Comparison of ENCODE assay signal across 21 cellular contexts in genomic region chr2:236579746-236580315, GRCh38. TPM values are rescaled to one million over a fixed set of nuclear protein-coding genes. Genes with fewer than 3 reads are reported as not detected.
A peak's percentile ranks its signal among the peaks of the same experiment; 100 is the strongest.
DNase-seq lines count a peak whose midpoint lies in the region; ATAC-seq, FAIRE-seq and TF ChIP-seq lines count a peak whose summit lies in the region.
"Had no signal": no experiment of that assay in that cellular context is flagged by ENCODE, and none has a peak within 500 bp of the region (broad histone marks: within the 10 kb centered on the region; RNA-seq: fewer than 3 reads in every experiment).

No MANE protein-coding gene starts in this region.

- peaks cover 47% of the 10 kb centered on the region for H3K79me1 ChIP-seq in trophoblast cell (ENCODE audit: low read length)

- H3K36me3 ChIP-seq in HepG2 (replicated peaks in 1 of 2; ENCODE audit: control insufficient read depth in 1 of 2, insufficient read depth in 2 of 2, low read length in 2 of 2) (no peaks in the 10 kb centered on the region), right lobe of liver (peaks cover 0 to 12% (median 0%) of the 10 kb centered on the region in 4 donors), trophoblast cell (ENCODE audit: control insufficient read depth in 1 of 2, insufficient read depth in 2 of 2, low read length in 2 of 2) (peaks cover 42 to 52% of the 10 kb centered on the region in 2 experiments), aorta (ENCODE audit: control insufficient read depth in 1 of 2, insufficient read depth in 2 of 2, low read length in 1 of 2) (peaks cover 0 to 7% of the 10 kb centered on the region in 2 donors), uterus (no peaks in the 10 kb centered on the region)
- H3K36me3 ChIP-seq: colonic mucosa had no signal

- intact Hi-C loops in HepG2 (cut with micrococcal nuclease; ENCODE audit: unreplicated experiment) (no loop called here), right lobe of liver (cut with DNase I) (no loop called here), aorta (cut with DNase I) (loop anchor here in 1 of 2 donors (10.0 kb wide), 1 partner anchor 305 kb away; no protein-coding TSS in a partner anchor), uterus (cut with DNase I; ENCODE audit: low total_unique reads) (no loop called here)

- no TSS peak for BruUV-seq in HepG2 (replicated peaks; lab: Mats Ljungman, UMichigan)

- no peaks in the 10 kb centered on the region for H4K20me1 ChIP-seq in HepG2 (ENCODE audit: insufficient read depth, low read length)

- CTCF ChIA-PET in HepG2 (lab: Yijun Ruan, JAX; ENCODE audit: low intra/inter-chr PET ratio, low total read pairs), result no interaction called here

- no peak overlapping the region for H2AFZ ChIP-seq in HepG2 (ENCODE audit: low read length)
- no peak overlapping the region for H2AFZ ChIP-seq in trophoblast cell (ENCODE audit: insufficient read depth, low read length, poor library complexity)

- FAIRE-seq in HepG2 (lab: Jason Lieb, UNC), result no peak
- FAIRE-seq in frontal cortex (lab: Jason Lieb, UNC), result no peak

- H4K8ac ChIP-seq in trophoblast cell (ENCODE audit: low read depth, low read length), result peak overlapping the region; percentile 56

- TF ChIP-seq EP300 in HepG2 (IDR thresholded peaks at IDR 0.05; ENCODE audit: low read depth in 2 of 2, low read length in 2 of 2), result no peak
- no peak for TF ChIP-seq EP300 in HepG2 (CRISPR knock-in tag; IDR thresholded peaks at IDR 0.05; ENCODE audit: borderline replicate concordance)

- H3K79me2 ChIP-seq in HepG2 (ENCODE audit: insufficient read depth, low read length) (no peaks in the 10 kb centered on the region), trophoblast cell (ENCODE audit: control insufficient read depth, insufficient read depth, low read length, poor library complexity) (peaks cover 35% of the 10 kb centered on the region)

- H3K4me3 ChIP-seq in HepG2 (replicated peaks in 1 of 3; ENCODE audit: insufficient read depth in 1 of 3, low read depth in 2 of 3, low read length in 3 of 3) (no peak overlapping the region), right lobe of liver (no peak overlapping the region), trophoblast cell (ENCODE audit: low read depth, low read length) (no peak overlapping the region), aorta (ENCODE audit: low read length in 2 of 2) (no peak overlapping the region), uterus (no peak overlapping the region)
- H3K4me3 ChIP-seq: colonic mucosa, left lung had no signal

- 19% methylated on average over 9 of the region's 9 CpGs for whole genome bisulfite sequencing in HepG2 (ENCODE audit: low lambda C conversion rate)
- 63% methylated on average over 3 of the region's 9 CpGs for WGBS in right lobe of liver (ENCODE audit: insufficient coverage, low coverage, low lambda C conversion rate, missing lambda C conversion rate)
- WGBS in trophoblast cell (ENCODE audit: extremely low coverage, insufficient coverage, insufficient read length), result no CpG with 5 or more reads among the region's 9 CpGs
- 15 to 24% methylated on average over 9 of the region's 9 CpGs for WGBS in aorta, 2 donors

- H3K4ac ChIP-seq in trophoblast cell (ENCODE audit: low read depth, low read length), result peak overlapping the region; percentile 47

- no peaks in the 10 kb centered on the region for H3K4me1 ChIP-seq in HepG2 (ENCODE audit: insufficient read depth, low read length)
- H3K4me1 ChIP-seq in right lobe of liver, result no peaks in the 10 kb centered on the region
- H3K4me1 ChIP-seq in trophoblast cell (ENCODE audit: control insufficient read depth in 1 of 2, insufficient read depth in 2 of 2, low read length in 2 of 2), result peaks cover 63 to 65% of the 10 kb centered on the region in 2 experiments
- H3K4me1 ChIP-seq in aorta (ENCODE audit: control insufficient read depth in 1 of 2, insufficient read depth in 2 of 2, low read length in 2 of 2), result no peaks in the 10 kb centered on the region
- no peaks in the 10 kb centered on the region for H3K4me1 ChIP-seq in uterus
- H3K4me1 ChIP-seq: colonic mucosa, left lung had no signal

- TF ChIP-seq RAD21 in HepG2 (CRISPR knock-in tag; IDR thresholded peaks at IDR 0.05), result no peak

- H3K27me3 ChIP-seq in HepG2 (ENCODE audit: control insufficient read depth in 1 of 2, insufficient read depth in 2 of 2, low read length in 2 of 2) (peaks cover 7 to 43% of the 10 kb centered on the region in 2 experiments; a peak in 4 of 5 replicates), right lobe of liver (no peaks in the 10 kb centered on the region), trophoblast cell (ENCODE audit: insufficient read depth, low read length) (no peaks in the 10 kb centered on the region), aorta (ENCODE audit: control insufficient read depth in 1 of 2, insufficient read depth in 2 of 2, low read length in 1 of 2) (no peaks in the 10 kb centered on the region), uterus (no peaks in the 10 kb centered on the region)
- H3K27me3 ChIP-seq: colonic mucosa, left lung had no signal

- in situ Hi-C loops in HepG2 (cut with HindIII; ENCODE audit: extremely low pct_ligation_motif_present, low pct_unique_long_range_greater_than_20kb), result no loop called here

- H2BK120ac ChIP-seq in trophoblast cell (ENCODE audit: insufficient read depth, low read length, poor library complexity), result no peak overlapping the region

- H3K9me3 ChIP-seq in HepG2 (ENCODE audit: low read length) (no peaks in the 10 kb centered on the region), right lobe of liver (no peaks in the 10 kb centered on the region), trophoblast cell (ENCODE audit: insufficient read depth, low read depth, low read length) (peaks cover 6% of the 10 kb centered on the region), aorta (ENCODE audit: control insufficient read depth, low read length) (no peaks in the 10 kb centered on the region), uterus (no peaks in the 10 kb centered on the region)
- H3K9me3 ChIP-seq: colonic mucosa, left lung had no signal

- DNase-seq in HepG2 (ENCODE audit: low spot score) (no peak), right lobe of liver (no peak), frontal cortex (ENCODE audit: low spot score in 2 of 2) (peak; percentile 43 to 49), trophoblast cell (no peak), aorta (no peak), uterus (no peak)
- no peak for DNase-seq in stimulated activated CD8-positive, alpha-beta memory T cell treated with anti-CD3 and anti-CD28 coated beads, Interleukin-4, amount 100 ng/mL, for 48 hours
- DNase-seq: activated CD8-positive, alpha-beta memory T cell treated with anti-CD3 and anti-CD28 coated beads, Interleukin-2, amount 10 ng/mL, durations not matched to agents 7 days and 5 days; activated effector memory CD4-positive, alpha-beta T cell treated with Interleukin-2 at 50 U/mL for 16 hours; amniotic stem cell; CD4-positive, alpha-beta T cell; colonic mucosa; DMS79 treated with DMSO at 0.1 percent for 48 hours; foreskin melanocyte; left lung; NCI-H226; OCI-M1; stimulated activated naive CD4-positive, alpha-beta T cell treated with Interleukin-2 at 50 U/mL for 16 hours had no signal

- no peak overlapping the region for H3K18ac ChIP-seq in trophoblast cell (ENCODE audit: low read length)

- no peak overlapping the region for H3K23ac ChIP-seq in trophoblast cell (ENCODE audit: low read length)

- H3K4me2 ChIP-seq in HepG2 (ENCODE audit: low read depth, low read length) (no peak overlapping the region), trophoblast cell (ENCODE audit: low read length) (no peak overlapping the region)

- no peak overlapping the region for H4K12ac ChIP-seq in trophoblast cell (ENCODE audit: low read depth, low read length)

- no peak for ATAC-seq in HepG2
- no peak for ATAC-seq in right lobe of liver
- ATAC-seq in aorta (ENCODE audit: low FRiP score), result peak; percentile 49
- no peak for ATAC-seq in GM18505 (IDR thresholded peaks at IDR 0.05; ENCODE audit: unreplicated experiment)
- ATAC-seq: activated CD8-positive, alpha-beta memory T cell treated with anti-CD3 and anti-CD28 coated beads, Interleukin-2, amount 10 ng/mL, durations not matched to agents 7 days and 5 days; left lung had no signal

- H2AK5ac ChIP-seq in trophoblast cell (ENCODE audit: low read length), result no peak overlapping the region

- peak overlapping the region; percentile 36 for H2BK5ac ChIP-seq in trophoblast cell (ENCODE audit: low read depth, low read length, poor library complexity)

- POLR2A ChIA-PET in HepG2 (lab: Yijun Ruan, JAX), result no interaction called here

- no peak overlapping the region for H3K14ac ChIP-seq in trophoblast cell (ENCODE audit: low read length)

- TF ChIP-seq CTCF in HepG2 (CRISPR knock-in tag; IDR thresholded peaks at IDR 0.05) (no peak), right lobe of liver (IDR thresholded peaks at IDR 0.05) (no peak), uterus (IDR thresholded peaks at IDR 0.05) (no peak)

- no peak overlapping the region for H4K91ac ChIP-seq in trophoblast cell (ENCODE audit: low read depth, low read length)

- H2BK12ac ChIP-seq in trophoblast cell (ENCODE audit: low read length), result no peak overlapping the region

- TF ChIP-seq POLR2A in HepG2 (IDR thresholded peaks at IDR 0.05; ENCODE audit: insufficient read depth in 1 of 2, low read depth in 2 of 2, low read length in 2 of 2), result no peak
- TF ChIP-seq POLR2A in right lobe of liver (IDR thresholded peaks at IDR 0.05), result no peak
- no peak for TF ChIP-seq POLR2A in uterus (IDR thresholded peaks at IDR 0.05)
- no peak for TF ChIP-seq POLR2A in GM18505 (IDR thresholded peaks at IDR 0.05; ENCODE audit: borderline replicate concordance, extremely low read depth, insufficient read depth, insufficient read length)

- no peak overlapping the region for H3K27ac ChIP-seq in HepG2 (ENCODE audit: extremely low read length, insufficient read depth, low read length)
- H3K27ac ChIP-seq in right lobe of liver, result no peak overlapping the region
- peak overlapping the region; percentile 87 for H3K27ac ChIP-seq in trophoblast cell (ENCODE audit: low read depth, low read length)
- H3K27ac ChIP-seq in aorta (ENCODE audit: low read depth in 1 of 2, low read length in 2 of 2), result peak overlapping the region in 1 of 2 donors; percentile 4
- H3K27ac ChIP-seq in uterus, result no peak overlapping the region
- H3K27ac ChIP-seq: colonic mucosa, left lung had no signal

- H3K9ac ChIP-seq in HepG2 (ENCODE audit: insufficient read depth, low read depth, low read length) (no peak overlapping the region), trophoblast cell (ENCODE audit: low read length) (no peak overlapping the region)

RNA-seq across cellular contexts. Expression of gene ACKR3, which starts 10.2 kb away (rescaled TPM):
- total RNA-seq in HepG2 (2016; rRNA removed; fragmentation: Illumina TruSeq; extraction: Trizol), result not detected in 2 replicates
- not detected in 2 replicates for total RNA-seq in HepG2 (2016; cell fraction: cytosol; rRNA removed; fragmentation: Illumina TruSeq; extraction: Trizol; ENCODE audit: low read depth)
- total RNA-seq in HepG2 (2016; cell fraction: insoluble cytoplasmic fraction; rRNA removed; fragmentation: Illumina TruSeq; extraction: Trizol), result not detected in 2 replicates
- not detected in 2 replicates for total RNA-seq in HepG2 (2016; cell fraction: membrane; rRNA removed; fragmentation: Illumina TruSeq; extraction: Trizol)
- not detected in 2 replicates for total RNA-seq in HepG2 (2016; cell fraction: nucleus; rRNA removed; fragmentation: Illumina TruSeq; extraction: Trizol)
- polyA plus RNA-seq in HepG2 (2011; rRNA removed), result 0.04 TPM in 1 of 2 replicates, not detected in the other
- polyA plus RNA-seq in HepG2 (2011; cell fraction: cytosol; rRNA removed), result 0.03 TPM in 1 of 2 replicates, not detected in the other
- 0.23 TPM in 1 of 2 replicates, not detected in the other for polyA plus RNA-seq in HepG2 (2011; cell fraction: nucleus; rRNA removed)
- not detected in 2 replicates for polyA plus RNA-seq in HepG2 (2012)
- polyA plus RNA-seq in HepG2 (2016; cell fraction: cytosol; fragmentation: Illumina TruSeq; extraction: Trizol; ENCODE audit: low read depth), result not detected in 2 replicates
- polyA plus RNA-seq in HepG2 (2016; cell fraction: insoluble cytoplasmic fraction; fragmentation: Illumina TruSeq; extraction: Trizol; ENCODE audit: low read depth), result not detected in 2 replicates
- polyA plus RNA-seq in HepG2 (2016; cell fraction: membrane; fragmentation: Illumina TruSeq; extraction: Trizol; ENCODE audit: low read depth), result not detected in 2 replicates
- not detected in 2 replicates for polyA plus RNA-seq in HepG2 (2016; cell fraction: nucleus; fragmentation: Illumina TruSeq; extraction: Trizol; ENCODE audit: insufficient read depth, low read depth)
- polyA minus RNA-seq in HepG2 (2011; rRNA and poly(A)+ RNA removed; ENCODE audit: low replicate concordance), result 9.1 TPM in 1 of 2 replicates, not detected in the other
- not detected in 2 replicates for polyA minus RNA-seq in HepG2 (2011; cell fraction: cytosol; rRNA and poly(A)+ RNA removed)
- polyA minus RNA-seq in HepG2 (2011; cell fraction: nucleus; rRNA and poly(A)+ RNA removed), result not detected in 2 replicates
- 10 to 100 TPM in 2 of 6 experiments, 1 to 10 TPM in 3, under 1 TPM in 1; 0.66 to 57.0 (median 4.7) TPM for total RNA-seq in right lobe of liver
- total RNA-seq in frontal cortex, result 20.0 TPM
- 301 and 313 TPM in 2 replicates for polyA plus RNA-seq in trophoblast cell (2013)
- total RNA-seq in aorta, result 100 to 1,000 TPM; 113 to 116 TPM
- polyA plus RNA-seq in aorta, result 10 to 100 TPM in 1 of 2 donors, 1 to 10 TPM in 1; 7.0 to 37.5 TPM
- 10 to 100 TPM; 11.8 to 61.5 (median 26.2) TPM for total RNA-seq in uterus
- total RNA-seq: HT1080, myocyte had no signal

Comparison
In these comparisons a context has a peak if more than half of its experiments do, and no peak if none do; other contexts are left out.
1. DNase-seq: peak in frontal cortex (2 of 2); none in HepG2 (single experiment), right lobe of liver (0 of 3), trophoblast cell (0 of 2), aorta (0 of 2), stimulated activated CD8-positive, alpha-beta memory T cell treated with anti-CD3 and anti-CD28 coated beads, Interleukin-4, amount 100 ng/mL, for 48 hours (single experiment) and uterus (0 of 2).